18 cellular contexts compared by ENCODE assay signal in genomic region chr10:63692205-63692896, GRCh38.
A peak's percentile ranks its signal among the peaks of the same experiment; 100 is the strongest.
DNase-seq lines count a peak whose midpoint lies in the region; ATAC-seq, FAIRE-seq and TF ChIP-seq lines count a peak whose summit lies in the region.
"Had no signal": no experiment of that assay in that cellular context is flagged by ENCODE, and none has a peak within 500 bp of the region (broad histone marks: within the 10 kb centered on the region; RNA-seq: fewer than 3 reads in every experiment).

No MANE protein-coding gene starts in this region.

- no peak overlapping the region for H3K9ac ChIP-seq in H1 (replicated peaks in 1 of 4; ENCODE audit: extremely low read depth in 1 of 4, low read depth in 3 of 4, low read length in 3 of 4)
- no peak overlapping the region for H3K9ac ChIP-seq in neural progenitor cell
- H3K9ac ChIP-seq: parathyroid adenoma had no signal

- no peaks in the 10 kb centered on the region for H3K27me3 Mint-ChIP-seq in CD14-positive monocyte (ENCODE audit: low read depth in 3 of 3)
- H3K27me3 Mint-ChIP-seq in nephron progenitor cell (ENCODE audit: low read depth, poor library complexity), result peaks cover 4% of the 10 kb centered on the region
- peaks cover 3% of the 10 kb centered on the region for H3K27me3 Mint-ChIP-seq in neural progenitor cell (ENCODE audit: insufficient read depth, low read depth)
- H3K27me3 Mint-ChIP-seq in progenitor cell of endocrine pancreas, result no peaks in the 10 kb centered on the region
- H3K27me3 Mint-ChIP-seq: B cell had no signal

- POLR2A ChIA-PET in H1 (lab: Charles Lee; ENCODE audit: partially characterized antibody), result interaction anchor here (0.9 kb wide), 1 partner anchor 20 kb away, joined by 4 read pairs; no protein-coding TSS in a partner anchor

- H3K79me2 ChIP-seq in H1 (ENCODE audit: control insufficient read depth in 1 of 2, insufficient read depth in 2 of 2, low read length in 2 of 2), result no peaks in the 10 kb centered on the region
- H3K79me2 ChIP-seq in neural progenitor cell (ENCODE audit: low read depth), result no peaks in the 10 kb centered on the region
- H3K79me2 ChIP-seq: parathyroid adenoma had no signal

- H3K27ac ChIP-seq in H1 (ENCODE audit: low read depth, low read length) (no peak overlapping the region), neural progenitor cell (no peak overlapping the region)
- H3K27ac ChIP-seq: parathyroid adenoma, RWPE1 had no signal

- no peak overlapping the region for H3K23ac ChIP-seq in H1 (ENCODE audit: insufficient read length)

- no peak overlapping the region for H2BK15ac ChIP-seq in H1 (ENCODE audit: low read length)

- H3K4me1 Mint-ChIP-seq in CD14-positive monocyte (peaks cover 12% of the 10 kb centered on the region), nephron progenitor cell (peaks cover 21% of the 10 kb centered on the region), neural progenitor cell (no peaks in the 10 kb centered on the region), progenitor cell of endocrine pancreas (ENCODE audit: low read depth) (no peaks in the 10 kb centered on the region)

- H3K56ac ChIP-seq in H1 (replicated peaks; ENCODE audit: insufficient read length, low read depth, low read length), result no peak overlapping the region

- H3K79me1 ChIP-seq in H1 (ENCODE audit: low read depth, low read length), result no peaks in the 10 kb centered on the region

- H3K36me3 Mint-ChIP-seq in CD14-positive monocyte (no peaks in the 10 kb centered on the region), nephron progenitor cell (ENCODE audit: low read depth) (no peaks in the 10 kb centered on the region), neural progenitor cell (no peaks in the 10 kb centered on the region), progenitor cell of endocrine pancreas (ENCODE audit: insufficient read depth) (no peaks in the 10 kb centered on the region)

- 84 to 94% methylated on average over 1 to 2 of the region's 2 CpGs for WGBS in H1 (ENCODE audit: extremely low coverage in 1 of 2, insufficient coverage in 1 of 2, insufficient read length in 1 of 2, insufficient replicate concordance in 2 of 2, low coverage in 1 of 2, low lambda C conversion rate in 2 of 2, missing lambda C conversion rate in 1 of 2), 2 experiments

- no peak overlapping the region for H4K8ac ChIP-seq in H1 (ENCODE audit: extremely low read depth, insufficient read depth, low read length)

- no peaks in the 10 kb centered on the region for H3K36me3 ChIP-seq in H1 (ENCODE audit: control insufficient read depth in 2 of 4, insufficient read depth in 4 of 4, low read length in 3 of 4)
- H3K36me3 ChIP-seq in neural progenitor cell, result no peaks in the 10 kb centered on the region

- H3K4ac ChIP-seq in H1 (replicated peaks; ENCODE audit: insufficient read length, low read depth, low read length), result no peak overlapping the region

- H3F3A ChIP-seq in neural progenitor cell (ENCODE audit: low read depth), result no peaks in the 10 kb centered on the region

- H3K23me2 ChIP-seq in H1 (ENCODE audit: low read depth, low read length), result no peaks in the 10 kb centered on the region; the same call in 1 of the 2 replicates

- no peak for FAIRE-seq in H1 (lab: Jason Lieb, UNC)
- FAIRE-seq: H54 had no signal

- H3K4me2 ChIP-seq in H1 (ENCODE audit: insufficient read depth in 1 of 2, low read depth in 2 of 2, low read length in 2 of 2) (no peak overlapping the region), neural progenitor cell (no peak overlapping the region)

- peak overlapping the region; percentile 64 to 91 (median 83) for H3K27ac Mint-ChIP-seq in CD14-positive monocyte
- H3K27ac Mint-ChIP-seq in nephron progenitor cell, result peak overlapping the region; percentile 2
- H3K27ac Mint-ChIP-seq in neural progenitor cell, result no peak overlapping the region
- H3K27ac Mint-ChIP-seq in progenitor cell of endocrine pancreas, result no peak overlapping the region
- H3K27ac Mint-ChIP-seq: B cell had no signal

- H3K9me3 Mint-ChIP-seq in CD14-positive monocyte (peaks cover 0 to 6% (median 0%) of the 10 kb centered on the region in 7 donors), nephron progenitor cell (peaks cover 16% of the 10 kb centered on the region), neural progenitor cell (peaks cover 5% of the 10 kb centered on the region), progenitor cell of endocrine pancreas (ENCODE audit: low read depth) (no peaks in the 10 kb centered on the region)

- H2AK5ac ChIP-seq in H1 (ENCODE audit: low read depth, low read length), result no peak overlapping the region

- H3K4me3 ChIP-seq in H1 (ENCODE audit: extremely low read depth in 1 of 4, insufficient read depth in 2 of 4, low read depth in 3 of 4, low read length in 4 of 4), result no peak overlapping the region
- no peak overlapping the region for H3K4me3 ChIP-seq in neural progenitor cell
- H3K4me3 ChIP-seq: lung had no signal

- H3K9me3 ChIP-seq in H1 (ENCODE audit: insufficient read depth in 2 of 2, low read depth in 1 of 2, low read length in 1 of 2), result 0 out of 4 replicates have a peak, but pooled peaks cover 0 to 4% of the 10 kb centered on the region in 2 experiments
- H3K9me3 ChIP-seq in neural progenitor cell (ENCODE audit: low read depth), result no peaks in the 10 kb centered on the region

- no peak for TF ChIP-seq CTCF in CD14-positive monocyte (IDR thresholded peaks at IDR 0.05)
- TF ChIP-seq CTCF in H1 (IDR thresholded peaks at IDR 0.05; ENCODE audit: control extremely low read depth in 1 of 3, insufficient read depth in 1 of 3, low read depth in 1 of 3, low read length in 3 of 3), result no peak
- no peak for TF ChIP-seq CTCF in nephron progenitor cell (IDR thresholded peaks at IDR 0.05)
- no peak for TF ChIP-seq CTCF in neural progenitor cell (IDR thresholded peaks at IDR 0.05)
- no peak for TF ChIP-seq CTCF in progenitor cell of endocrine pancreas (IDR thresholded peaks at IDR 0.05; ENCODE audit: unreplicated experiment)

- H4K20me1 ChIP-seq in H1 (replicated peaks in 1 of 2; ENCODE audit: control insufficient read depth in 1 of 2, insufficient read depth in 2 of 2, low read length in 2 of 2) (no peaks in the 10 kb centered on the region), neural progenitor cell (ENCODE audit: low read depth) (no peaks in the 10 kb centered on the region)

- CTCF ChIA-PET in H1 (lab: Charles Lee; ENCODE audit: partially characterized antibody), result no interaction called here

- no peak overlapping the region for H3K4me3 Mint-ChIP-seq in CD14-positive monocyte
- H3K4me3 Mint-ChIP-seq in nephron progenitor cell, result no peak overlapping the region
- H3K4me3 Mint-ChIP-seq in neural progenitor cell, result no peak overlapping the region
- no peak overlapping the region for H3K4me3 Mint-ChIP-seq in progenitor cell of endocrine pancreas (ENCODE audit: low read depth)
- H3K4me3 Mint-ChIP-seq: B cell; effector memory CD8-positive, alpha-beta T cell had no signal

- ATAC-seq in HG02885 (IDR thresholded peaks at IDR 0.05; ENCODE audit: poor library complexity, unreplicated experiment) (peak; percentile 50), GM18498 (IDR thresholded peaks at IDR 0.05; ENCODE audit: unreplicated experiment) (no peak)
- ATAC-seq: effector memory CD8-positive, alpha-beta T cell had no signal

- no peak for TF ChIP-seq RAD21 in H1 (IDR thresholded peaks at IDR 0.05 in 1 of 2, conservative IDR thresholded peaks at IDR 0.05 in 1 of 2; ENCODE audit: low read depth in 2 of 2, low read length in 2 of 2)

- DNase-seq in CD14-positive monocyte (ENCODE audit: low spot score) (no peak), H1 (ENCODE audit: low read depth in 1 of 2, low spot score in 2 of 2) (no peak), nephron progenitor cell (no peak), NCI-H82 (lab: John Stamatoyannopoulos, UW) (no peak), neural progenitor cell (ENCODE audit: low spot score) (no peak), progenitor cell of endocrine pancreas (ENCODE audit: low spot score, unreplicated experiment) (no peak)
- DNase-seq: DND-41; effector memory CD8-positive, alpha-beta T cell; NCI-H1048; NCI-H446; stimulated activated CD4-positive, alpha-beta T cell treated with anti-CD3 and anti-CD28 coated beads, Interleukin-2, amount 100 ng/mL, for 24 hours had no signal

- no peak overlapping the region for H4K5ac ChIP-seq in H1 (ENCODE audit: insufficient read length, low read depth, low read length)

- no peak overlapping the region for H2BK120ac ChIP-seq in H1 (replicated peaks; ENCODE audit: low read depth, low read length)

- no peak overlapping the region for H4K91ac ChIP-seq in H1 (replicated peaks; ENCODE audit: insufficient read length, low read length)

- no peaks in the 10 kb centered on the region for H3K27me3 ChIP-seq in H1 (replicated peaks in 1 of 4; ENCODE audit: control insufficient read depth in 3 of 4, extremely low read depth in 1 of 4, insufficient read depth in 3 of 4, low read length in 3 of 4)
- H3K27me3 ChIP-seq in neural progenitor cell, result no peaks in the 10 kb centered on the region

- H2AFZ ChIP-seq in H1 (ENCODE audit: low read length) (0 out of 2 replicates have a peak overlapping the region, but pooled peaks have one; percentile 62), neural progenitor cell (replicated peaks) (no peak overlapping the region)
- H2AFZ ChIP-seq: parathyroid adenoma had no signal

- intact Hi-C loops in CD14-positive monocyte (cut with micrococcal nuclease), result no loop called here

- no peak overlapping the region for H3K18ac ChIP-seq in H1 (ENCODE audit: extremely low read depth, low read length)

- no peak for TF ChIP-seq EP300 in H1 (IDR thresholded peaks at IDR 0.05; ENCODE audit: borderline replicate concordance in 1 of 2, low read depth in 2 of 2, low read length in 2 of 2)

- H3K4me1 ChIP-seq in H1 (replicated peaks in 1 of 4; ENCODE audit: control insufficient read depth in 3 of 4, insufficient read depth in 4 of 4, low read length in 3 of 4), result no peaks in the 10 kb centered on the region
- no peaks in the 10 kb centered on the region for H3K4me1 ChIP-seq in neural progenitor cell
- H3K4me1 ChIP-seq: parathyroid adenoma had no signal

- H3K14ac ChIP-seq in H1 (ENCODE audit: insufficient read length), result no peak overlapping the region

- H2BK20ac ChIP-seq in H1 (ENCODE audit: low read length), result no peak overlapping the region

- TF ChIP-seq POLR2A in H1 (IDR thresholded peaks at IDR 0.05; ENCODE audit: control extremely low read depth in 1 of 2, low read depth in 2 of 2, low read length in 2 of 2), result no peak

- no peak overlapping the region for H2BK5ac ChIP-seq in H1 (ENCODE audit: low read depth, low read length)

- no peak overlapping the region for H2BK12ac ChIP-seq in H1 (ENCODE audit: low read depth, low read length)

TF ChIP-seq in H1, 55 proteins besides CTCF, POLR2A, EP300 and RAD21 (continues in another document):
- no peak for TF ChIP-seq BACH1 (IDR thresholded peaks at IDR 0.05; ENCODE audit: low read length)

Comparison
In these comparisons a context has a peak if more than half of its experiments do, and no peak if none do; other contexts are left out.
1. H3K27ac Mint-ChIP-seq: peak in CD14-positive monocyte (7 of 7) and nephron progenitor cell (single experiment); none in neural progenitor cell (single experiment) and progenitor cell of endocrine pancreas (single experiment).